ENCODE assay signal across 1 cellular context in the genomic region with DNA sequence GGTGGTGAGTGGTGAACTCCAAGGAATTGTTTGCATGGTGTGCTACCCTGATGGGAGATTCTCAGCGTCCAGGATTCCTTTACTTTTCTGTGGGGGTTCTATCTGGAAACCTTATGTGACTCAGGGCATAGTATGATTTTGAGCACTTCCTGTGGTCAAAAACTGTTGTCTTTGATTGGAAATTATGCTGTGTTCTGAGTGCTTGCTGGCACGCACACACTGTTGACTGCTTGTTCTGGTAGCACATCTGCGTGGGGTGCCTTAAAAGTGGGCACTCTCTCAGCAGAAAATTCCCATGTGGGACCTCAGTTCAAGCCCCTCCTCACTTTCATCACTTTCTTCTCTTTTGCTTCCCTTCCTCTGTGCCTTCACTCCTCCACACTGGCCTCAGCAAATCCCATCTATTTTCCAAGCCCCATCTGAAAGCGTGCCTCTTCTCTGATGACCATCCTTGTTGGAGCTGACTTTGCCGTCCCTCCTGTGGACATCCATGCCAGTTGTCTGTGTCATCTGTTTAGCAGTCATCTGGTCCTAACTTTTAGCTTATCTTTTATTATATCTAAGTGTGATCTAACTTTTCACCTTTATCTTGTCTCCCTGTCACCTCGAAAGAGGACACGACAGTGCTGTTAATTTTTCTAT.
TF ChIP-seq lines count a peak whose summit lies in the region.

No MANE protein-coding gene starts in this region.

TF ChIP-seq in GM23338, 12 proteins besides CTCF, POLR2A, EP300 and RAD21 (continued from another document):
- TF ChIP-seq, protein P1, sequence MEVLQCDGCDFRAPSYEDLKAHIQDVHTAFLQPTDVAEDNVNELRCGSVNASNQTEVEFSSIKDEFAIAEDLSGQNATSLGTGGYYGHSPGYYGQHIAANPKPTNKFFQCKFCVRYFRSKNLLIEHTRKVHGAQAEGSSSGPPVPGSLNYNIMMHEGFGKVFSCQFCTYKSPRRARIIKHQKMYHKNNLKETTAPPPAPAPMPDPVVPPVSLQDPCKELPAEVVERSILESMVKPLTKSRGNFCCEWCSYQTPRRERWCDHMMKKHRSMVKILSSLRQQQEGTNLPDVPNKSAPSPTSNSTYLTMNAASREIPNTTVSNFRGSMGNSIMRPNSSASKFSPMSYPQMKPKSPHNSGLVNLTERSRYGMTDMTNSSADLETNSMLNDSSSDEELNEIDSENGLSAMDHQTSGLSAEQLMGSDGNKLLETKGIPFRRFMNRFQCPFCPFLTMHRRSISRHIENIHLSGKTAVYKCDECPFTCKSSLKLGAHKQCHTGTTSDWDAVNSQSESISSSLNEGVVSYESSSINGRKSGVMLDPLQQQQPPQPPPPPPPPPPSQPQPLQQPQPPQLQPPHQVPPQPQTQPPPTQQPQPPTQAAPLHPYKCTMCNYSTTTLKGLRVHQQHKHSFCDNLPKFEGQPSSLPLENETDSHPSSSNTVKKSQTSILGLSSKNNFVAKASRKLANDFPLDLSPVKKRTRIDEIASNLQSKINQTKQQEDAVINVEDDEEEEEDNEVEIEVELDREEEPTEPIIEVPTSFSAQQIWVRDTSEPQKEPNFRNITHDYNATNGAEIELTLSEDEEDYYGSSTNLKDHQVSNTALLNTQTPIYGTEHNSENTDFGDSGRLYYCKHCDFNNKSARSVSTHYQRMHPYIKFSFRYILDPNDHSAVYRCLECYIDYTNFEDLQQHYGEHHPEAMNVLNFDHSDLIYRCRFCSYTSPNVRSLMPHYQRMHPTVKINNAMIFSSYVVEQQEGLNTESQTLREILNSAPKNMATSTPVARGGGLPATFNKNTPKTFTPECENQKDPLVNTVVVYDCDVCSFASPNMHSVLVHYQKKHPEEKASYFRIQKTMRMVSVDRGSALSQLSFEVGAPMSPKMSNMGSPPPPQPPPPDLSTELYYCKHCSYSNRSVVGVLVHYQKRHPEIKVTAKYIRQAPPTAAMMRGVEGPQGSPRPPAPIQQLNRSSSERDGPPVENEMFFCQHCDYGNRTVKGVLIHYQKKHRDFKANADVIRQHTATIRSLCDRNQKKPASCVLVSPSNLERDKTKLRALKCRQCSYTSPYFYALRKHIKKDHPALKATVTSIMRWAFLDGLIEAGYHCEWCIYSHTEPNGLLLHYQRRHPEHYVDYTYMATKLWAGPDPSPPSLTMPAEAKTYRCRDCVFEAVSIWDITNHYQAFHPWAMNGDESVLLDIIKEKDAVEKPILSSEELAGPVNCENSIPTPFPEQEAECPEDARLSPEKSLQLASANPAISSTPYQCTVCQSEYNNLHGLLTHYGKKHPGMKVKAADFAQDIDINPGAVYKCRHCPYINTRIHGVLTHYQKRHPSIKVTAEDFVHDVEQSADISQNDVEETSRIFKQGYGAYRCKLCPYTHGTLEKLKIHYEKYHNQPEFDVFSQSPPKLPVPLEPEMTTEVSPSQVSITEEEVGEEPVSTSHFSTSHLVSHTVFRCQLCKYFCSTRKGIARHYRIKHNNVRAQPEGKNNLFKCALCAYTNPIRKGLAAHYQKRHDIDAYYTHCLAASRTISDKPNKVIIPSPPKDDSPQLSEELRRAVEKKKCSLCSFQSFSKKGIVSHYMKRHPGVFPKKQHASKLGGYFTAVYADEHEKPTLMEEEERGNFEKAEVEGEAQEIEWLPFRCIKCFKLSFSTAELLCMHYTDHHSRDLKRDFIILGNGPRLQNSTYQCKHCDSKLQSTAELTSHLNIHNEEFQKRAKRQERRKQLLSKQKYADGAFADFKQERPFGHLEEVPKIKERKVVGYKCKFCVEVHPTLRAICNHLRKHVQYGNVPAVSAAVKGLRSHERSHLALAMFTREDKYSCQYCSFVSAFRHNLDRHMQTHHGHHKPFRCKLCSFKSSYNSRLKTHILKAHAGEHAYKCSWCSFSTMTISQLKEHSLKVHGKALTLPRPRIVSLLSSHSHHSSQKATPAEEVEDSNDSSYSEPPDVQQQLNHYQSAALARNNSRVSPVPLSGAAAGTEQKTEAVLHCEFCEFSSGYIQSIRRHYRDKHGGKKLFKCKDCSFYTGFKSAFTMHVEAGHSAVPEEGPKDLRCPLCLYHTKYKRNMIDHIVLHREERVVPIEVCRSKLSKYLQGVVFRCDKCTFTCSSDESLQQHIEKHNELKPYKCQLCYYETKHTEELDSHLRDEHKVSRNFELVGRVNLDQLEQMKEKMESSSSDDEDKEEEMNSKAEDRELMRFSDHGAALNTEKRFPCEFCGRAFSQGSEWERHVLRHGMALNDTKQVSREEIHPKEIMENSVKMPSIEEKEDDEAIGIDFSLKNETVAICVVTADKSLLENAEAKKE (CRISPR knock-in tag; IDR thresholded peaks at IDR 0.05) = no peak
- TF ChIP-seq POLR2AphosphoS5 (IDR thresholded peaks at IDR 0.05; ENCODE audit: low read depth) (no peak), EZH2phosphoT487 (IDR thresholded peaks at IDR 0.05; ENCODE audit: unreplicated experiment) (no peak), NANOG (IDR thresholded peaks at IDR 0.05; ENCODE audit: borderline replicate concordance) (no peak), JUNB (IDR thresholded peaks at IDR 0.05; ENCODE audit: unreplicated experiment) (no peak), CREB1 (CRISPR knock-in tag; IDR thresholded peaks at IDR 0.05; ENCODE audit: low read depth) (no peak)
